Comparison of ENCODE assay signal across 9 cellular contexts in the genomic region with DNA sequence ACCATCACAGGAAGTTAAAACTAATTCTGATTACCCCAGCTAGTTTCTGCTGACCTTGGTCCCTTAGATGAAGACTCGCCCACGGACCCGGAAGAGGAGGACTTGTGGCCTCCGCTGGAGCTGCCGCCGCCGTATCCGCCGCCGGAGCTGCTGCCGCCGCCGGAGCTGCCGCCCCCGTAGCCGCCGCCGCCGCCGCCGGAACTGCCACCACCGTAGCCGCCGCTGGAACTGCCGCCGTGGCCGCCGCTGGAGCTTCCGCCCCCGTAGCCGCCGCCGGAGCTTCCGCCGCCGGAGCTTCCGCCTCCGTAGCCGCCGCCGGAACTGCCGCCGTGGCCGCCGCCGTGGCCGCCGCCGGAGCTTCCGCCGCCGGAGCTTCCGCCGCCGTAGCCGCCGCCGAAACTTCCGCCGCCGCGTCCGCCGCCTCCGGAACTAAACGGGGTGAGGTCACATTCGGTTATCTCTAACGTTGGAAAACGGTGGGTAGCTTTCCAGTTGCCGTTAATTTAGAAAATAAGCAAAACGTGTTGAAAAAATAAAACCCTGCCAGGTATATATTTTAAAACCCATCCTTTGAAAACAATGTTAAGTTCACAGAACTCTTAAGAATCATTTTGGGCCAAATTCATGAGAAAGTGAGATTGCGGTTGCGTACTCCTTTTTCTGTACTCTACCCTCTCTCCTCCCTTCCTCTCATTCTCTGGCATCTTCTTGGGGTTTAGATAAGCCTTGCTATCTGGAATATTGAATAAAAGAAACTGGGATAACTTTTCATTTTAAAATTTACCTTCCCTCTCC. TPM values are rescaled to one million over a fixed set of nuclear protein-coding genes. Genes with fewer than 3 reads are reported as not detected.
DNase-seq lines count a peak whose midpoint lies in the region; ATAC-seq, FAIRE-seq and TF ChIP-seq lines count a peak whose summit lies in the region.
"Had no signal": no experiment of that assay in that cellular context is flagged by ENCODE, and none has a peak within 500 bp of the region (broad histone marks: within the 10 kb centered on the region; RNA-seq: fewer than 3 reads in every experiment).

No MANE protein-coding gene starts in this region.

- H3K14ac ChIP-seq in H1 (ENCODE audit: insufficient read length): no peak overlapping the region

- no peak overlapping the region for H2BK120ac ChIP-seq in H1 (replicated peaks; ENCODE audit: low read depth, low read length)

- POLR2A ChIA-PET in BJ (lab: Charles Lee) (interaction anchor here (0.7 kb wide), 1 partner anchor 182 kb away, joined by 6 read pairs; no protein-coding TSS in a partner anchor), H1 (lab: Charles Lee; ENCODE audit: partially characterized antibody) (interaction anchor here (1.1 to 1.2 kb wide), 3 partner anchors 14 to 870 kb away, joined by 3 to 5 read pairs (median 4); no protein-coding TSS in a partner anchor)

- no peak overlapping the region for H3K18ac ChIP-seq in H1 (ENCODE audit: extremely low read depth, low read length)

- no peak overlapping the region for H2BK12ac ChIP-seq in H1 (ENCODE audit: low read depth, low read length)

- H4K20me1 ChIP-seq in H1 (replicated peaks in 1 of 2; ENCODE audit: control insufficient read depth in 1 of 2, insufficient read depth in 2 of 2, low read length in 2 of 2): no peaks in the 10 kb centered on the region

- H3K4ac ChIP-seq in H1 (replicated peaks; ENCODE audit: insufficient read length, low read depth, low read length): no peak overlapping the region

- no peak overlapping the region for H4K91ac ChIP-seq in H1 (replicated peaks; ENCODE audit: insufficient read length, low read length)

- CTCF ChIA-PET in BJ (lab: Yijun Ruan, JAX): interaction anchor here (0.7 to 2.5 kb wide), 9 partner anchors 15 to 847 kb away, joined by 3 to 10 read pairs (median 3); no protein-coding TSS in a partner anchor
- CTCF ChIA-PET in H1 (lab: Charles Lee; ENCODE audit: partially characterized antibody): interaction anchor here (1.2 kb wide), 1 partner anchor 45 kb away, joined by 3 read pairs; no protein-coding TSS in a partner anchor

- 0 out of 2 replicates have a peak overlapping the region, but pooled peaks have one; percentile 60 for H2AFZ ChIP-seq in H1 (ENCODE audit: low read length)

- H3K79me1 ChIP-seq in H1 (ENCODE audit: low read depth, low read length): no peaks in the 10 kb centered on the region

- H2AK5ac ChIP-seq in H1 (ENCODE audit: low read depth, low read length): no peak overlapping the region

- peak overlapping the region; percentile 55 for H3K56ac ChIP-seq in H1 (replicated peaks; ENCODE audit: insufficient read length, low read depth, low read length)

- no peaks in the 10 kb centered on the region for H3K9me3 ChIP-seq in H1 (ENCODE audit: insufficient read depth in 2 of 2, low read depth in 1 of 2, low read length in 1 of 2)

- no peak; a peak in 1 of 3 replicates for TF ChIP-seq POLR2A in H1 (IDR thresholded peaks at IDR 0.05; ENCODE audit: control extremely low read depth in 1 of 2, low read depth in 2 of 2, low read length in 2 of 2)

- peak; percentile 10 for DNase-seq in BJ (ENCODE audit: low read depth)
- DNase-seq in NK-92 (lab: John Stamatoyannopoulos, UW; ENCODE audit: unreplicated experiment): peak; percentile 18
- DNase-seq in activated CD8-positive, alpha-beta memory T cell treated with anti-CD3 and anti-CD28 coated beads for 48 hours (ENCODE audit: low read depth in 2 of 3, low spot score in 2 of 3): peak; percentile 54 to 77 (median 58)
- DNase-seq in H1 (ENCODE audit: low read depth in 1 of 2, low spot score in 2 of 2): peak in 1 of 2 experiments; percentile 69
- peak; percentile 94 for DNase-seq in mesenteric fat pad (ENCODE audit: low spot score)
- peak; percentile 71 for DNase-seq in stimulated activated CD8-positive, alpha-beta memory T cell treated with anti-CD3 and anti-CD28 coated beads, Interleukin-15, amount 100 ng/mL, for 1 hour (ENCODE audit: low read depth)

- H3K36me3 ChIP-seq in BJ (ENCODE audit: control insufficient read depth, insufficient read depth, low read length): no peaks in the 10 kb centered on the region
- peaks cover 0 to 5% (median 4%) of the 10 kb centered on the region in 4 experiments; a peak in 2 of 8 replicates for H3K36me3 ChIP-seq in H1 (ENCODE audit: control insufficient read depth in 2 of 4, insufficient read depth in 4 of 4, low read length in 3 of 4)

- peak; percentile 85 for ATAC-seq in GM19395 (IDR thresholded peaks at IDR 0.05; ENCODE audit: unreplicated experiment)
- ATAC-seq in HG03571 (IDR thresholded peaks at IDR 0.05; ENCODE audit: unreplicated experiment): peak; percentile 73

- H2BK20ac ChIP-seq in H1 (ENCODE audit: low read length): no peak overlapping the region

- no peak for TF ChIP-seq RAD21 in H1 (IDR thresholded peaks at IDR 0.05 in 1 of 2, conservative IDR thresholded peaks at IDR 0.05 in 1 of 2; ENCODE audit: low read depth in 2 of 2, low read length in 2 of 2)

- H4K8ac ChIP-seq in H1 (ENCODE audit: extremely low read depth, insufficient read depth, low read length): peak overlapping the region; percentile 92; the same call in 1 of the 2 replicates

- H3K23ac ChIP-seq in H1 (ENCODE audit: insufficient read length): no peak overlapping the region

- 4% methylated on average over 61 of the region's 73 CpGs; no CpG with 5 or more reads in 1 of the 2 experiments for WGBS in H1 (ENCODE audit: extremely low coverage in 1 of 2, insufficient coverage in 1 of 2, insufficient read length in 1 of 2, insufficient replicate concordance in 2 of 2, low coverage in 1 of 2, low lambda C conversion rate in 2 of 2, missing lambda C conversion rate in 1 of 2), 2 experiments

- FAIRE-seq in H1 (lab: Jason Lieb, UNC): no peak

- H4K5ac ChIP-seq in H1 (ENCODE audit: insufficient read length, low read depth, low read length): no peak overlapping the region

- no peak overlapping the region for H2BK15ac ChIP-seq in H1 (ENCODE audit: low read length)

- no peak overlapping the region for H2BK5ac ChIP-seq in H1 (ENCODE audit: low read depth, low read length)

- no peaks in the 10 kb centered on the region for H3K23me2 ChIP-seq in H1 (ENCODE audit: low read depth, low read length)

- H3K4me3 ChIP-seq in BJ (ENCODE audit: low read depth, low read length) (peak overlapping the region; percentile 70), H1 (ENCODE audit: extremely low read depth in 1 of 4, insufficient read depth in 2 of 4, low read depth in 3 of 4, low read length in 4 of 4) (peak overlapping the region; percentile 54 to 86 (median 68))

- H3K4me1 ChIP-seq in H1 (replicated peaks in 1 of 4; ENCODE audit: control insufficient read depth in 3 of 4, insufficient read depth in 4 of 4, low read length in 3 of 4): no peaks in the 10 kb centered on the region; a peak in 1 of 7 replicates

- peak overlapping the region in 2 of 4 experiments; percentile 34 to 59; a peak in 2 of 7 replicates for H3K9ac ChIP-seq in H1 (replicated peaks in 1 of 4; ENCODE audit: extremely low read depth in 1 of 4, low read depth in 3 of 4, low read length in 3 of 4)

- no peaks in the 10 kb centered on the region for H3K79me2 ChIP-seq in H1 (ENCODE audit: control insufficient read depth in 1 of 2, insufficient read depth in 2 of 2, low read length in 2 of 2)

- peak in 1 of 2 experiments; percentile 94; a peak in 2 of 3 replicates for TF ChIP-seq EP300 in H1 (IDR thresholded peaks at IDR 0.05; ENCODE audit: borderline replicate concordance in 1 of 2, low read depth in 2 of 2, low read length in 2 of 2)

- no peak for TF ChIP-seq CTCF in BJ (IDR thresholded peaks at IDR 0.05; ENCODE audit: insufficient read depth, low read depth, low read length)
- no peak for TF ChIP-seq CTCF in H1 (IDR thresholded peaks at IDR 0.05; ENCODE audit: control extremely low read depth in 1 of 3, insufficient read depth in 1 of 3, low read depth in 1 of 3, low read length in 3 of 3)

- H3K27me3 ChIP-seq in BJ (ENCODE audit: control insufficient read depth, insufficient read depth, low read length) (no peaks in the 10 kb centered on the region), H1 (replicated peaks in 1 of 4; ENCODE audit: control insufficient read depth in 3 of 4, extremely low read depth in 1 of 4, insufficient read depth in 3 of 4, low read length in 3 of 4) (no peaks in the 10 kb centered on the region; a peak in 2 of 7 replicates)

- peak overlapping the region; percentile 57 to 66 for H3K4me2 ChIP-seq in H1 (ENCODE audit: insufficient read depth in 1 of 2, low read depth in 2 of 2, low read length in 2 of 2)

- H3K27ac ChIP-seq in H1 (ENCODE audit: low read depth, low read length): no peak overlapping the region

RNA-seq across cellular contexts. Expression of a gene that starts 3.5 kb away (rescaled TPM):
- 6.4 and 16.1 TPM in 2 replicates for polyA plus RNA-seq in BJ (2011; rRNA removed)
- 0.24 and 0.62 TPM in 2 replicates for polyA minus RNA-seq in BJ (2011; rRNA and poly(A)+ RNA removed)
- total RNA-seq in H1 (2021; fragmentation: NEBNext Ultra II Directional; extraction: Animal tissue kit (Norgen Biotek cat#: 25700)): 31.3 and 39.4 TPM in 2 replicates
- 2.4 and 3.5 TPM in 2 replicates for polyA plus RNA-seq in H1 (2011; rRNA removed)
- polyA plus RNA-seq in H1 (2011; cell fraction: cytosol; rRNA removed): 8.6 TPM
- polyA plus RNA-seq in H1 (2011; cell fraction: nucleus; rRNA removed): 2.2 TPM
- polyA plus RNA-seq in H1 (2012, experiment 1 of 2): 12.7 to 29.4 TPM (median 13.8 TPM) in 4 replicates
- 2.2 TPM for polyA plus RNA-seq in H1 (2012, experiment 2 of 2)
- 33.7 TPM for polyA plus RNA-seq in H1 (2013, experiment 1 of 2)
- 34.7 TPM for polyA plus RNA-seq in H1 (2013, experiment 2 of 2)
- polyA minus RNA-seq in H1 (2011; rRNA and poly(A)+ RNA removed): 0.06 and 0.41 TPM in 2 replicates
- 1.0 TPM for polyA minus RNA-seq in H1 (2011; cell fraction: cytosol; rRNA and poly(A)+ RNA removed)
- 0.70 TPM for polyA minus RNA-seq in H1 (2011; cell fraction: nucleus; rRNA and poly(A)+ RNA removed)
- 38.6 TPM for total RNA-seq in mesenteric fat pad

RNA-seq across cellular contexts. Expression of a gene that starts 19.2 kb away (rescaled TPM):
- polyA plus RNA-seq in BJ (2011; rRNA removed) (not detected in 2 replicates), H1 (2011; rRNA removed) (not detected in 2 replicates)
- not detected in 2 replicates for polyA minus RNA-seq in BJ (2011; rRNA and poly(A)+ RNA removed)
- total RNA-seq in H1 (2021; fragmentation: NEBNext Ultra II Directional; extraction: Animal tissue kit (Norgen Biotek cat#: 25700)): not detected in 2 replicates
- not detected for polyA plus RNA-seq in H1 (2011; cell fraction: cytosol; rRNA removed)
- polyA plus RNA-seq in H1 (2011; cell fraction: nucleus; rRNA removed): not detected
- not detected in 4 replicates for polyA plus RNA-seq in H1 (2012, experiment 1 of 2)
- polyA plus RNA-seq in H1 (2012, experiment 2 of 2): not detected
- polyA plus RNA-seq in H1 (2013, experiment 1 of 2): not detected
- not detected for polyA plus RNA-seq in H1 (2013, experiment 2 of 2)
- polyA minus RNA-seq in H1 (2011; rRNA and poly(A)+ RNA removed): not detected in 2 replicates
- not detected for polyA minus RNA-seq in H1 (2011; cell fraction: cytosol; rRNA and poly(A)+ RNA removed)
- polyA minus RNA-seq in H1 (2011; cell fraction: nucleus; rRNA and poly(A)+ RNA removed): not detected
- not detected for total RNA-seq in mesenteric fat pad
- total RNA-seq: T-helper 2 cell treated with Interferon-gamma antibody and Interleukin-4, amounts not matched to agents 100 ng/mL and 5 ng/mL, for 36 hours had no signal

RNA-seq across cellular contexts. Expression of a gene that starts 36.6 kb away (rescaled TPM):
- not detected in 2 replicates for polyA plus RNA-seq in BJ (2011; rRNA removed)
- polyA minus RNA-seq in BJ (2011; rRNA and poly(A)+ RNA removed): not detected in 2 replicates
- total RNA-seq in H1 (2021; fragmentation: NEBNext Ultra II Directional; extraction: Animal tissue kit (Norgen Biotek cat#: 25700)): not detected in 2 replicates
- polyA plus RNA-seq in H1 (2011; rRNA removed): not detected in 2 replicates
- polyA plus RNA-seq in H1 (2011; cell fraction: cytosol; rRNA removed): not detected
- not detected for polyA plus RNA-seq in H1 (2011; cell fraction: nucleus; rRNA removed)
- not detected in 4 replicates for polyA plus RNA-seq in H1 (2012, experiment 1 of 2)
- polyA plus RNA-seq in H1 (2012, experiment 2 of 2): not detected
- polyA plus RNA-seq in H1 (2013, experiment 1 of 2): not detected
- polyA plus RNA-seq in H1 (2013, experiment 2 of 2): not detected
- not detected in 2 replicates for polyA minus RNA-seq in H1 (2011; rRNA and poly(A)+ RNA removed)
- not detected for polyA minus RNA-seq in H1 (2011; cell fraction: cytosol; rRNA and poly(A)+ RNA removed)
- not detected for polyA minus RNA-seq in H1 (2011; cell fraction: nucleus; rRNA and poly(A)+ RNA removed)
- not detected for total RNA-seq in mesenteric fat pad
- total RNA-seq: T-helper 2 cell treated with Interferon-gamma antibody and Interleukin-4, amounts not matched to agents 100 ng/mL and 5 ng/mL, for 36 hours had no signal

RNA-seq across cellular contexts. Expression of a gene that starts 46.9 kb away (rescaled TPM):
- polyA plus RNA-seq in BJ (2011; rRNA removed): not detected in 2 replicates
- not detected in 2 replicates for polyA minus RNA-seq in BJ (2011; rRNA and poly(A)+ RNA removed)
- not detected in 2 replicates for total RNA-seq in H1 (2021; fragmentation: NEBNext Ultra II Directional; extraction: Animal tissue kit (Norgen Biotek cat#: 25700))
- polyA plus RNA-seq in H1 (2011; rRNA removed): not detected in 2 replicates
- polyA plus RNA-seq in H1 (2011; cell fraction: cytosol; rRNA removed): not detected
- not detected for polyA plus RNA-seq in H1 (2011; cell fraction: nucleus; rRNA removed)
- not detected in 4 replicates for polyA plus RNA-seq in H1 (2012, experiment 1 of 2)
- not detected for polyA plus RNA-seq in H1 (2012, experiment 2 of 2)
- not detected for polyA plus RNA-seq in H1 (2013, experiment 1 of 2)
- not detected for polyA plus RNA-seq in H1 (2013, experiment 2 of 2)
- not detected in 2 replicates for polyA minus RNA-seq in H1 (2011; rRNA and poly(A)+ RNA removed)
- not detected for polyA minus RNA-seq in H1 (2011; cell fraction: cytosol; rRNA and poly(A)+ RNA removed)
- not detected for polyA minus RNA-seq in H1 (2011; cell fraction: nucleus; rRNA and poly(A)+ RNA removed)
- not detected for total RNA-seq in mesenteric fat pad
- total RNA-seq: T-helper 2 cell treated with Interferon-gamma antibody and Interleukin-4, amounts not matched to agents 100 ng/mL and 5 ng/mL, for 36 hours had no signal

RNA-seq across cellular contexts. Expression of a gene that starts 48.1 kb away (rescaled TPM):
- not detected in 2 replicates for polyA plus RNA-seq in BJ (2011; rRNA removed)
- polyA minus RNA-seq in BJ (2011; rRNA and poly(A)+ RNA removed): not detected in 2 replicates
- not detected in 2 replicates for total RNA-seq in H1 (2021; fragmentation: NEBNext Ultra II Directional; extraction: Animal tissue kit (Norgen Biotek cat#: 25700))
- polyA plus RNA-seq in H1 (2011; rRNA removed): 0.03 TPM in 1 of 2 replicates, not detected in the other
- not detected for polyA plus RNA-seq in H1 (2011; cell fraction: cytosol; rRNA removed)
- not detected for polyA plus RNA-seq in H1 (2011; cell fraction: nucleus; rRNA removed)
- polyA plus RNA-seq in H1 (2012, experiment 1 of 2): not detected in 4 replicates
- not detected for polyA plus RNA-seq in H1 (2012, experiment 2 of 2)
- not detected for polyA plus RNA-seq in H1 (2013, experiment 1 of 2)
- not detected for polyA plus RNA-seq in H1 (2013, experiment 2 of 2)
- polyA minus RNA-seq in H1 (2011; rRNA and poly(A)+ RNA removed): not detected in 2 replicates
- not detected for polyA minus RNA-seq in H1 (2011; cell fraction: cytosol; rRNA and poly(A)+ RNA removed)
- not detected for polyA minus RNA-seq in H1 (2011; cell fraction: nucleus; rRNA and poly(A)+ RNA removed)
- not detected for total RNA-seq in mesenteric fat pad
- total RNA-seq: T-helper 2 cell treated with Interferon-gamma antibody and Interleukin-4, amounts not matched to agents 100 ng/mL and 5 ng/mL, for 36 hours had no signal
